In the genomic region with DNA sequence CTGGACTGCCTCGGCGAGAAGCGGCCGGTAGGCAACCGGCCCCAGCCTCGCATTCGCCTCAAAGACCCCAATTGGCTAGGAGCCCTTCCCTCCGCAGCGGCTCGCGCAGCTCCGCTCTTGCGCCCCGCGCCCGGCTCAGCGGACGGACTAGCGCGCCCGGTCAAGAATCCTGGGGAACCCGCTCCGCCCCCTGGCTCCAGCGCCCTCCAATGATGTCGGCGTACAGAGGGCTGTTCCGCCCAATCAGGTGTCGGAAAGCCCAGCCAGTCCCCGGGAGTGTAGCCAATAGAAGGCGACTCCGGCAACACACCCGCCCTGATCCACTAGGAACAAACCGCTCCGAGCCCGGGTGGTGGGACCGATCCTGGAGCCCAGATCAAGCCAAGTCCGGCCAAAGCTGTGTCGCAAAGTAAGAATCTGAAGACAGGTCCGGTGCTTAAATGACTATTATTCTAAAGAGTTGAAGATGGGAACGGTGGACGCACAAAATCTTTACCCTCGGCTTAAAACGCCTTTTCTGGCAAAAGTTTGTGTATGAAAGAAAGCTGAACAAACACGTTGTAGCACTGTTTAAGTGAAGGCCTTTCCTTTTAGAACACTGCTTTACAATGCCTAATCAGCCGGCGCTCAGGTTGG, we compare ENCODE assay signal across 8 cellular contexts.
A peak's percentile ranks its signal among the peaks of the same experiment; 100 is the strongest.
DNase-seq lines count a peak whose midpoint lies in the region; ATAC-seq and TF ChIP-seq lines count a peak whose summit lies in the region.

No MANE protein-coding gene starts in this region.

- H3K27ac ChIP-seq in ovary, result peak overlapping the region; percentile 64 to 69

- no peak for TF ChIP-seq CTCF in astrocyte of the cerebellum (IDR thresholded peaks at IDR 0.05; ENCODE audit: low read depth, low read length, missing control alignments)
- TF ChIP-seq CTCF in ovary (IDR thresholded peaks at IDR 0.05), result peak in 1 of 3 donors; percentile 1
- no peak for TF ChIP-seq CTCF in GM10266 (IDR thresholded peaks at IDR 0.05; ENCODE audit: control insufficient read depth, insufficient read depth, low read depth, missing control alignments)

- intact Hi-C loops in left ventricle myocardium superior (cut with micrococcal nuclease), result no loop called here
- intact Hi-C loops in ovary (cut with DNase I), result no loop called here

- no peaks in the 10 kb centered on the region for H3K9me3 ChIP-seq in ovary

- ATAC-seq in HG02759 (IDR thresholded peaks at IDR 0.05; ENCODE audit: unreplicated experiment), result peak; percentile 99
- peak; percentile 99 for ATAC-seq in left ventricle myocardium superior

- WGBS in ovary, 3 donors, result 1 to 7% (median 5%) methylated on average over 21 to 46 of the region's 46 CpGs

- no peaks in the 10 kb centered on the region for H3K27me3 ChIP-seq in ovary

- H3K4me3 ChIP-seq in astrocyte of the cerebellum (ENCODE audit: low read depth, low read length) (peak overlapping the region; percentile 85), ovary (peak overlapping the region; percentile 56)

- H3K4me1 ChIP-seq in ovary (ENCODE audit: insufficient read depth), result no peaks in the 10 kb centered on the region

- in situ Hi-C loops in astrocyte of the cerebellum (cut with HindIII; ENCODE audit: low sequenced_read_pairs), result no loop called here

- no peak for TF ChIP-seq EP300 in ovary (IDR thresholded peaks at IDR 0.05)

- TF ChIP-seq POLR2A in ovary (IDR thresholded peaks at IDR 0.05), result peak; percentile 63

- DNase-seq in activated T-cell treated with anti-CD3 and anti-CD28 coated beads for 24 hours (ENCODE audit: low read depth), result peak; percentile 4
- no peak for DNase-seq in activated T-cell treated with anti-CD3 and anti-CD28 coated beads for 4 hours
- DNase-seq in NCI-H345 (lab: John Stamatoyannopoulos, UW), result peak; percentile 95
- peak; percentile 94 for DNase-seq in astrocyte of the cerebellum (ENCODE audit: low read depth)
- DNase-seq in left ventricle myocardium superior, result peak; percentile 96
- peak; percentile 92 to 96 (median 93) for DNase-seq in ovary
- no peak for DNase-seq in GM10266 (ENCODE audit: extremely low spot score)

- H3K36me3 ChIP-seq in ovary, result no peaks in the 10 kb centered on the region

Comparison
In these comparisons a context has a peak if more than half of its experiments do, and no peak if none do; other contexts are left out.
1. DNase-seq: peak in activated T-cell treated with anti-CD3 and anti-CD28 coated beads for 24 hours (single experiment), NCI-H345 (single experiment), astrocyte of the cerebellum (single experiment), left ventricle myocardium superior (single experiment) and ovary (5 of 5); none in activated T-cell treated with anti-CD3 and anti-CD28 coated beads for 4 hours (single experiment) and GM10266 (single experiment).